Comparison of ENCODE assay signal across 1 cellular context in genomic region chr2:55235724-55236538, GRCh38.
A peak's percentile ranks its signal among the peaks of the same experiment; 100 is the strongest.
TF ChIP-seq lines count a peak whose summit lies in the region.

No MANE protein-coding gene starts in this region.

TF ChIP-seq in HepG2, 621 proteins besides CTCF, POLR2A, EP300 and RAD21:
- TF ChIP-seq ZNF30 (CRISPR knock-in tag; IDR thresholded peaks at IDR 0.05) (no peak), ARNT (IDR thresholded peaks at IDR 0.05) (no peak), KDM1A (CRISPR knock-in tag; IDR thresholded peaks at IDR 0.05) (no peak), SMYD3 (CRISPR knock-in tag; IDR thresholded peaks at IDR 0.05) (no peak), AGO2 (optimal IDR thresholded peaks at IDR 0.05; ENCODE audit: low read depth, low read length) (peak; percentile 69), CSRNP1 (CRISPR knock-in tag; IDR thresholded peaks at IDR 0.05) (peak; percentile 30; the same call in 1 of the 2 replicates), ZNF121 (CRISPR knock-in tag; IDR thresholded peaks at IDR 0.05) (peak; percentile 69), RBM22 (optimal IDR thresholded peaks at IDR 0.05; ENCODE audit: low read length) (peak; percentile 95), POLR2AphosphoS2 (IDR thresholded peaks at IDR 0.05; ENCODE audit: low read depth, low read length) (peak; percentile 69; the same call in 1 of the 2 replicates), YEATS2 (CRISPR knock-in tag; IDR thresholded peaks at IDR 0.05; ENCODE audit: borderline replicate concordance) (no peak), ZNF235 (CRISPR knock-in tag; IDR thresholded peaks at IDR 0.05; ENCODE audit: borderline replicate concordance) (no peak), MLXIP (CRISPR knock-in tag; IDR thresholded peaks at IDR 0.05; ENCODE audit: borderline replicate concordance) (no peak), ZNF772 (CRISPR knock-in tag; IDR thresholded peaks at IDR 0.05) (no peak), POLR2AphosphoS5 (IDR thresholded peaks at IDR 0.05; ENCODE audit: low read depth, low read length) (peak; percentile 59), MBD4 (IDR thresholded peaks at IDR 0.05; ENCODE audit: borderline replicate concordance, low read length) (peak; percentile 73; the same call in 1 of the 2 replicates), MIER2 (CRISPR knock-in tag; IDR thresholded peaks at IDR 0.05) (no peak), SIN3A (IDR thresholded peaks at IDR 0.05; ENCODE audit: borderline replicate concordance, low read depth, low read length) (0 out of 2 replicates have a peak, but pooled peaks have one; percentile 24), FOXM1 (CRISPR knock-in tag; IDR thresholded peaks at IDR 0.05) (no peak), SP4 (CRISPR knock-in tag; IDR thresholded peaks at IDR 0.05) (no peak), POLR2G (IDR thresholded peaks at IDR 0.05; ENCODE audit: low read depth, low read length) (peak; percentile 73), PAF1 (CRISPR knock-in tag; IDR thresholded peaks at IDR 0.05) (peak; percentile 42; the same call in 1 of the 2 replicates), ZNF33A (CRISPR knock-in tag; IDR thresholded peaks at IDR 0.05; ENCODE audit: borderline replicate concordance) (no peak), RBFOX2 (IDR thresholded peaks at IDR 0.05; ENCODE audit: low read depth, low read length) (peak; percentile 78), ZNF20 (CRISPR knock-in tag; IDR thresholded peaks at IDR 0.05) (no peak)
